ENCODE assay signal across 18 cellular contexts in the genomic region with DNA sequence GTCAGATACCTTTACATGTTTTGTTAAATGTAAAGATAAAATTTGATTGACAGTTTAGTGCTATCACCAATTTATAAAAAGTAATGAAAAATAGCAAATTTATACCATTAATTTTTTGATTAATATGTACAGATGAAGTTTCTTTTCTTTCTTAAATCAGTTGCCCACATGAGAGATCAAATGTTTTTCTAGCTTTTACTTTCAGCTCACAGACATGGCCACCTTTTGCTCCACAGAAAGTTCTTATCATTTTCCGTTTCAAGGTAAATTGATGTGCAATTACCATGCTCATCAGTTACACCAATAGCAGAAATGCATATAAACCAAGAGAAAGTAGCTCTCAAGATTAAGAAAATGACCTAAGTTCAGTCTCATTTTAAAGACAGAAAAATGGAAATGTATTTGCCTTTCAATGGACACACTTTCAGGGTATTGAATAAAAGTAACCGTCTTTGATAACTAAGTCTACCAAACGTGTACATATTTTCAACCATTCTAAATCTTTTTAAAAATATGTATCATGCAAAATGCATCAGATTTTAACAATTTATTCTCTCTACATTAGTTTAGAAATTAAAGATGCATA. TPM values are rescaled to one million over a fixed set of nuclear protein-coding genes. Genes with fewer than 3 reads are reported as not detected.
DNase-seq lines count a peak whose midpoint lies in the region; ATAC-seq and TF ChIP-seq lines count a peak whose summit lies in the region.
"Had no signal": no experiment of that assay in that cellular context is flagged by ENCODE, and none has a peak within 500 bp of the region (broad histone marks: within the 10 kb centered on the region; RNA-seq: fewer than 3 reads in every experiment).

No MANE protein-coding gene starts in this region.

- TF ChIP-seq CTCF in WTC11 (IDR thresholded peaks at IDR 0.05) (no peak), MCF 10A (IDR thresholded peaks at IDR 0.05; ENCODE audit: unreplicated experiment) (no peak), GM10266 (IDR thresholded peaks at IDR 0.05; ENCODE audit: control insufficient read depth, insufficient read depth, low read depth, missing control alignments) (no peak)

- H3K4me3 Mint-ChIP-seq in activated T-cell treated with anti-CD3 and anti-CD28 coated beads, Interleukin-2, amount 50 U/mL, for 24 hours = peak overlapping the region; percentile 90
- peak overlapping the region; percentile 86; the same call in 1 of the 2 replicates for H3K4me3 Mint-ChIP-seq in WTC11
- peak overlapping the region; percentile 90 to 99 for H3K4me3 Mint-ChIP-seq in stimulated activated naive CD8-positive, alpha-beta T cell treated with anti-CD3 and anti-CD28 coated beads, Interleukin-15, amount 100 ng/mL, for 72 hours
- no peak overlapping the region for H3K4me3 Mint-ChIP-seq in MCF 10A (ENCODE audit: unreplicated experiment)

- CTCF ChIA-PET in WTC11 (lab: Charles Lee) = no interaction called here
- CTCF ChIA-PET in MCF 10A (lab: Yijun Ruan, JAX) = interaction anchor here (0.8 to 1.3 kb wide), 2 partner anchors 13 kb away, joined by 3 to 6 read pairs; no protein-coding TSS in a partner anchor

- H3K27ac Mint-ChIP-seq in activated T-cell treated with anti-CD3 and anti-CD28 coated beads, Interleukin-2, amount 50 U/mL, for 24 hours = no peak overlapping the region
- no peak overlapping the region for H3K27ac Mint-ChIP-seq in WTC11
- H3K27ac Mint-ChIP-seq in stimulated activated naive CD8-positive, alpha-beta T cell treated with anti-CD3 and anti-CD28 coated beads, Interleukin-15, amount 100 ng/mL, for 72 hours = peak overlapping the region in 1 of 2 donors; percentile 85
- no peak overlapping the region for H3K27ac Mint-ChIP-seq in MCF 10A (ENCODE audit: low read depth, unreplicated experiment)

- H3K9me3 Mint-ChIP-seq in activated T-cell treated with anti-CD3 and anti-CD28 coated beads, Interleukin-2, amount 50 U/mL, for 24 hours = no peaks in the 10 kb centered on the region
- H3K9me3 Mint-ChIP-seq in WTC11 = no peaks in the 10 kb centered on the region
- no peaks in the 10 kb centered on the region for H3K9me3 Mint-ChIP-seq in stimulated activated naive CD8-positive, alpha-beta T cell treated with anti-CD3 and anti-CD28 coated beads, Interleukin-15, amount 100 ng/mL, for 72 hours
- no peaks in the 10 kb centered on the region for H3K9me3 Mint-ChIP-seq in MCF 10A (ENCODE audit: unreplicated experiment)

- DNase-seq in activated T-cell treated with anti-CD3 and anti-CD28 coated beads, Interleukin-2, amount 50 U/mL, for 24 hours = no peak
- DNase-seq in activated T-cell treated with anti-CD3 and anti-CD28 coated beads, Interleukin-2, amount 50 U/mL, for 48 hours = no peak
- DNase-seq in WTC11 (ENCODE audit: low spot score) (no peak), fibroblast of peridontal ligament (ENCODE audit: extremely low read depth) (peak; percentile 48), left ventricle myocardium superior (no peak), MCF 10A (ENCODE audit: unreplicated experiment) (no peak), GM10266 (ENCODE audit: extremely low spot score) (no peak)
- DNase-seq in stimulated activated naive CD8-positive, alpha-beta T cell treated with anti-CD3 and anti-CD28 coated beads, Interleukin-15, amount 100 ng/mL, for 72 hours = no peak
- DNase-seq: ACHN, Calu3, foreskin fibroblast, mammary epithelial cell, ovary, small intestine, substantia nigra, WERI-Rb-1 had no signal

- POLR2A ChIA-PET in WTC11 (lab: Charles Lee) (no interaction called here), MCF 10A (lab: Yijun Ruan, JAX) (interaction anchor here (0.6 kb wide), 2 partner anchors 12 to 31 kb away, joined by 3 read pairs; no protein-coding TSS in a partner anchor)

- intact Hi-C loops in left ventricle myocardium superior (cut with micrococcal nuclease) = no loop called here
- intact Hi-C loops in MCF 10A (cut with micrococcal nuclease) = no loop called here

- H3K36me3 Mint-ChIP-seq in activated T-cell treated with anti-CD3 and anti-CD28 coated beads, Interleukin-2, amount 50 U/mL, for 24 hours (ENCODE audit: low read depth) = peaks cover 4% of the 10 kb centered on the region
- no peaks in the 10 kb centered on the region for H3K36me3 Mint-ChIP-seq in WTC11
- H3K36me3 Mint-ChIP-seq in MCF 10A (ENCODE audit: insufficient read depth, unreplicated experiment) = no peaks in the 10 kb centered on the region

- peaks cover 34% of the 10 kb centered on the region for H3K4me1 Mint-ChIP-seq in activated T-cell treated with anti-CD3 and anti-CD28 coated beads, Interleukin-2, amount 50 U/mL, for 24 hours (ENCODE audit: low read depth)
- H3K4me1 Mint-ChIP-seq in WTC11 (peaks cover 59% of the 10 kb centered on the region), MCF 10A (ENCODE audit: insufficient read depth, unreplicated experiment) (peaks cover 15% of the 10 kb centered on the region)
- H3K4me1 Mint-ChIP-seq in stimulated activated naive CD8-positive, alpha-beta T cell treated with anti-CD3 and anti-CD28 coated beads, Interleukin-15, amount 100 ng/mL, for 72 hours = peaks cover 33% of the 10 kb centered on the region

- ATAC-seq in WTC11 (no peak), left ventricle myocardium superior (no peak)
- ATAC-seq in stimulated activated naive CD8-positive, alpha-beta T cell treated with anti-CD3 and anti-CD28 coated beads, Interleukin-15, amount 100 ng/mL, for 72 hours = no peak
- ATAC-seq: HCT116, SK-N-SH treated with all-trans-retinoic acid at 6 μM for 48 hours had no signal

- BruUV-seq in MCF 10A (replicated peaks; lab: Mats Ljungman, UMichigan) = no TSS peak

- peaks cover 5% of the 10 kb centered on the region for H3K27me3 Mint-ChIP-seq in activated T-cell treated with anti-CD3 and anti-CD28 coated beads, Interleukin-2, amount 50 U/mL, for 24 hours
- H3K27me3 Mint-ChIP-seq in WTC11 (ENCODE audit: low read depth) (peaks cover 14% of the 10 kb centered on the region), MCF 10A (ENCODE audit: insufficient read depth, unreplicated experiment) (no peaks in the 10 kb centered on the region)
- H3K27me3 Mint-ChIP-seq in stimulated activated naive CD8-positive, alpha-beta T cell treated with anti-CD3 and anti-CD28 coated beads, Interleukin-15, amount 100 ng/mL, for 72 hours = peaks cover 17% of the 10 kb centered on the region

TF ChIP-seq in WTC11, 78 proteins besides CTCF, POLR2A, EP300 and RAD21 (continues in another document):
- TF ChIP-seq ZNF317 (CRISPR knock-in tag; IDR thresholded peaks at IDR 0.05; ENCODE audit: borderline replicate concordance, low read depth) (no peak), HMGXB4 (CRISPR knock-in tag; IDR thresholded peaks at IDR 0.05) (no peak), CREM (CRISPR knock-in tag; IDR thresholded peaks at IDR 0.05) (no peak), ATF6 (CRISPR knock-in tag; IDR thresholded peaks at IDR 0.05) (no peak)

RNA-seq across cellular contexts. Expression of gene EXOC2, which starts 16.6 kb away (rescaled TPM):
- 39.6 to 45.7 TPM (median 40.2 TPM) in 3 replicates for total RNA-seq in WTC11 (2021)
- 12.7 TPM for total RNA-seq in left ventricle myocardium superior
- 14.6 and 18.9 TPM in 2 replicates for total RNA-seq in MCF 10A (2022)

RNA-seq across cellular contexts. Expression of gene HUS1B, which starts 52.7 kb away (rescaled TPM):
- total RNA-seq in WTC11 (2021) = 0.89 to 1.1 TPM (median 0.89 TPM) in 3 replicates
- total RNA-seq in left ventricle myocardium superior = not detected
- total RNA-seq in MCF 10A (2022) = 0.61 and 0.72 TPM in 2 replicates
